ENCODE assay signal across 18 cellular contexts in genomic region chr4:19736968-19737756, GRCh38.
DNase-seq lines count a peak whose midpoint lies in the region; FAIRE-seq and TF ChIP-seq lines count a peak whose summit lies in the region.
"Had no signal": no experiment of that assay in that cellular context is flagged by ENCODE, and none has a peak within 500 bp of the region (broad histone marks: within the 10 kb centered on the region; RNA-seq: fewer than 3 reads in every experiment).

No MANE protein-coding gene starts in this region.

- no peaks in the 10 kb centered on the region for H4K20me1 ChIP-seq in astrocyte (ENCODE audit: insufficient read depth, low read length)

- H3K27ac Mint-ChIP-seq in astrocyte (ENCODE audit: unreplicated experiment): no peak overlapping the region
- peak overlapping the region; percentile 19 for H3K27ac Mint-ChIP-seq in mesothelial cell of epicardium

- no peaks in the 10 kb centered on the region for H3K79me2 ChIP-seq in astrocyte (ENCODE audit: insufficient read depth, low read length)

- H3K4me2 ChIP-seq in astrocyte (ENCODE audit: low read length): no peak overlapping the region

- no peaks in the 10 kb centered on the region for H3K36me3 Mint-ChIP-seq in astrocyte (ENCODE audit: low read depth, unreplicated experiment)
- H3K36me3 Mint-ChIP-seq in mesothelial cell of epicardium: peaks cover 4% of the 10 kb centered on the region

- no peak for FAIRE-seq in astrocyte (lab: Jason Lieb, UNC)
- FAIRE-seq: G401.6, GM12891 had no signal

- CTCF ChIA-PET in HEK293 (lab: Yijun Ruan, JAX): no interaction called here

- H3K9me3 ChIP-seq in HEK293 (ENCODE audit: control insufficient read depth, insufficient read depth, low read depth, low read length) (no peaks in the 10 kb centered on the region), astrocyte (ENCODE audit: insufficient read depth, low read depth, low read length) (no peaks in the 10 kb centered on the region)
- H3K9me3 ChIP-seq: Caco-2 had no signal

- H3K9ac ChIP-seq in astrocyte (ENCODE audit: low read length): no peak overlapping the region

- H3K4me1 Mint-ChIP-seq in astrocyte (ENCODE audit: low read depth, unreplicated experiment) (peaks cover 25% of the 10 kb centered on the region), mesothelial cell of epicardium (peaks cover 47% of the 10 kb centered on the region)

- no peak overlapping the region for H3K27ac ChIP-seq in HEK293 (ENCODE audit: extremely low read depth, low read depth, low read length)
- no peak overlapping the region for H3K27ac ChIP-seq in astrocyte (ENCODE audit: low read depth, low read length)
- H3K27ac ChIP-seq: C4-2B had no signal

- H3K4me1 ChIP-seq in HEK293 (ENCODE audit: control insufficient read depth, insufficient read depth, low read length) (peaks cover 10% of the 10 kb centered on the region), astrocyte (ENCODE audit: insufficient read depth, low read length) (peaks cover 9% of the 10 kb centered on the region)
- H3K4me1 ChIP-seq: Caco-2 had no signal

- H2AFZ ChIP-seq in astrocyte (ENCODE audit: low read depth, low read length): no peak overlapping the region

- no peaks in the 10 kb centered on the region for H3K36me3 ChIP-seq in HEK293 (ENCODE audit: control insufficient read depth in 2 of 2, insufficient read depth in 1 of 2, low read length in 2 of 2)
- H3K36me3 ChIP-seq in astrocyte (ENCODE audit: insufficient read depth, low read length): no peaks in the 10 kb centered on the region

- TF ChIP-seq CTCF in HEK293 (tag by site-specific recombination; IDR thresholded peaks at IDR 0.05) (no peak), astrocyte (IDR thresholded peaks at IDR 0.05; ENCODE audit: insufficient read depth, low read depth, low read length) (no peak), mesothelial cell of epicardium (IDR thresholded peaks at IDR 0.05; ENCODE audit: unreplicated experiment) (no peak)

- DNase-seq in NCI-H2081 (lab: John Stamatoyannopoulos, UW): peak; percentile 25 to 56
- no peak for DNase-seq in NCI-H2081 treated with DMSO at 0.1 percent for 48 hours (lab: John Stamatoyannopoulos, UW)
- peak; percentile 6 for DNase-seq in astrocyte (ENCODE audit: low read depth)
- DNase-seq in mesothelial cell of epicardium (ENCODE audit: low spot score in 2 of 2, unreplicated experiment in 2 of 2): no peak
- no peak for DNase-seq in mucosa of gallbladder (ENCODE audit: low spot score)
- no peak for DNase-seq in NCI-H2171 (lab: John Stamatoyannopoulos, UW)
- no peak for DNase-seq in activated CD4-positive, alpha-beta T cell treated with anti-CD3 and anti-CD28 coated beads, Interleukin-2, amount 50 U/mL, for 4 hours
- DNase-seq: Caco-2; DMS79; Kasumi-1; NCI-H1436; NCI-H510A; NK-92 treated with Interleukin-12 subunit alpha and Interleukin-12 subunit beta, amount 100 ng/mL, for 24 hours; OCI-M1 had no signal

- H3K9me3 Mint-ChIP-seq in astrocyte (ENCODE audit: unreplicated experiment) (peaks cover 2% of the 10 kb centered on the region), mesothelial cell of epicardium (peaks cover 8% of the 10 kb centered on the region)

- no peaks in the 10 kb centered on the region for H3K27me3 ChIP-seq in astrocyte (ENCODE audit: insufficient read depth, low read length)

- POLR2A ChIA-PET in HEK293 (lab: Yijun Ruan, JAX): no interaction called here

- no peak overlapping the region for H3K4me3 Mint-ChIP-seq in astrocyte (ENCODE audit: unreplicated experiment)
- H3K4me3 Mint-ChIP-seq in mesothelial cell of epicardium: no peak overlapping the region

- no peak overlapping the region for H3K4me3 ChIP-seq in HEK293 (ENCODE audit: low read depth, low read length)
- no peak overlapping the region for H3K4me3 ChIP-seq in astrocyte (ENCODE audit: insufficient read depth, low read depth, low read length)

- H3K27me3 Mint-ChIP-seq in astrocyte (ENCODE audit: low read depth, unreplicated experiment) (no peaks in the 10 kb centered on the region), mesothelial cell of epicardium (ENCODE audit: low read depth) (no peaks in the 10 kb centered on the region)

TF ChIP-seq in HEK293, 187 proteins besides CTCF, POLR2A, EP300 and RAD21:
- no peak for TF ChIP-seq KLF8 (tag by site-specific recombination; IDR thresholded peaks at IDR 0.05)
- TF ChIP-seq PRDM6 (tag by site-specific recombination; IDR thresholded peaks at IDR 0.05): peak; percentile 54; the same call in 1 of the 2 replicates
- TF ChIP-seq FEZF1 (tag by site-specific recombination; IDR thresholded peaks at IDR 0.05): peak; percentile 66

Comparison
In these comparisons a context has a peak if more than half of its experiments do, and no peak if none do; other contexts are left out.
1. DNase-seq: peak in NCI-H2081 (2 of 2) and astrocyte (single experiment); none in NCI-H2081 treated with DMSO at 0.1 percent for 48 hours (single experiment), mesothelial cell of epicardium (0 of 2), mucosa of gallbladder (single experiment), NCI-H2171 (single experiment) and activated CD4-positive, alpha-beta T cell treated with anti-CD3 and anti-CD28 coated beads, Interleukin-2, amount 50 U/mL, for 4 hours (0 of 2).